In genomic region chr10:72086466-72087391, GRCh38 we compare ENCODE assay signal across 8 cellular contexts. TPM values are rescaled to one million over a fixed set of nuclear protein-coding genes. Genes with fewer than 3 reads are reported as not detected.
A peak's percentile ranks its signal among the peaks of the same experiment; 100 is the strongest.
DNase-seq lines count a peak whose midpoint lies in the region; ATAC-seq and TF ChIP-seq lines count a peak whose summit lies in the region.

No MANE protein-coding gene starts in this region.

- WGBS in lung, 2 donors: 37 to 38% methylated on average over 54 to 61 of the region's 61 CpGs

- no peaks in the 10 kb centered on the region for H3K9me3 ChIP-seq in lung (ENCODE audit: control insufficient read depth in 2 of 2, insufficient read depth in 1 of 2, low read length in 1 of 2)

- H3K4me1 ChIP-seq in lung (ENCODE audit: control insufficient read depth in 2 of 2, insufficient read depth in 2 of 2, low read length in 2 of 2): peaks cover 0 to 5% of the 10 kb centered on the region in 2 donors

- H3K9me3 Mint-ChIP-seq in brain: peaks cover 0 to 3% (median 0%) of the 10 kb centered on the region in 5 experiments
- H3K9me3 Mint-ChIP-seq in stimulated activated effector memory CD8-positive, alpha-beta T cell treated with anti-CD3 and anti-CD28 coated beads, Interleukin-12 subunit alpha, Interleukin-12 subunit beta, amount 100 ng/mL, for 72 hours: no peaks in the 10 kb centered on the region

- H3K27me3 ChIP-seq in lung (ENCODE audit: control insufficient read depth, insufficient read depth): no peaks in the 10 kb centered on the region

- ATAC-seq in lung (ENCODE audit: insufficient read depth, low FRiP score): peak; percentile 7
- ATAC-seq in stimulated activated effector memory CD8-positive, alpha-beta T cell treated with anti-CD3 and anti-CD28 coated beads, Interleukin-12 subunit alpha, Interleukin-12 subunit beta, amount 100 ng/mL, for 72 hours: no peak
- no peak for ATAC-seq in HG03025 (IDR thresholded peaks at IDR 0.05; ENCODE audit: low FRiP score, unreplicated experiment)

- peak; percentile 17 for DNase-seq in NCI-H146 (lab: John Stamatoyannopoulos, UW)
- no peak for DNase-seq in NCI-H146 treated with DMSO at 0.1 percent for 48 hours (lab: John Stamatoyannopoulos, UW; ENCODE audit: unreplicated experiment)
- no peak for DNase-seq in lung (ENCODE audit: low spot score)
- DNase-seq in stimulated activated effector memory CD8-positive, alpha-beta T cell treated with anti-CD3 and anti-CD28 coated beads, Interleukin-12 subunit alpha, Interleukin-12 subunit beta, amount 100 ng/mL, for 72 hours (ENCODE audit: low spot score in 2 of 2): peak; percentile 25 to 63
- DNase-seq in NCI-H748 (lab: John Stamatoyannopoulos, UW; ENCODE audit: unreplicated experiment): no peak
- DNase-seq in T1000 (lab: John Stamatoyannopoulos, UW): no peak

- peak overlapping the region; percentile 47 to 83 for H3K27ac ChIP-seq in lung (ENCODE audit: low read depth in 1 of 2, low read length in 1 of 2)

- peak overlapping the region in 4 of 5 experiments; percentile 12 to 90 (median 84) for H3K27ac Mint-ChIP-seq in brain
- peak overlapping the region; percentile 98 for H3K27ac Mint-ChIP-seq in stimulated activated effector memory CD8-positive, alpha-beta T cell treated with anti-CD3 and anti-CD28 coated beads, Interleukin-12 subunit alpha, Interleukin-12 subunit beta, amount 100 ng/mL, for 72 hours

- peak overlapping the region; percentile 33 for H3K4me3 ChIP-seq in lung

- H3K4me1 Mint-ChIP-seq in brain: peaks cover 45% of the 10 kb centered on the region
- H3K4me1 Mint-ChIP-seq in stimulated activated effector memory CD8-positive, alpha-beta T cell treated with anti-CD3 and anti-CD28 coated beads, Interleukin-12 subunit alpha, Interleukin-12 subunit beta, amount 100 ng/mL, for 72 hours: peaks cover 70% of the 10 kb centered on the region

- peaks cover 4% of the 10 kb centered on the region for H3K36me3 Mint-ChIP-seq in brain
- peaks cover 48% of the 10 kb centered on the region for H3K36me3 Mint-ChIP-seq in stimulated activated effector memory CD8-positive, alpha-beta T cell treated with anti-CD3 and anti-CD28 coated beads, Interleukin-12 subunit alpha, Interleukin-12 subunit beta, amount 100 ng/mL, for 72 hours

- H3K27me3 Mint-ChIP-seq in brain: peaks cover 39% of the 10 kb centered on the region

- TF ChIP-seq CTCF in brain (conservative IDR thresholded peaks at IDR 0.05) (no peak), lung (IDR thresholded peaks at IDR 0.05; ENCODE audit: control extremely low read depth, extremely low read depth) (no peak)

- no peaks in the 10 kb centered on the region for H3K36me3 ChIP-seq in lung (ENCODE audit: control insufficient read depth in 2 of 2, insufficient read depth in 2 of 2, low read length in 2 of 2)

- peak overlapping the region; percentile 76 to 90 (median 79) for H3K4me3 Mint-ChIP-seq in brain
- H3K4me3 Mint-ChIP-seq in stimulated activated effector memory CD8-positive, alpha-beta T cell treated with anti-CD3 and anti-CD28 coated beads, Interleukin-12 subunit alpha, Interleukin-12 subunit beta, amount 100 ng/mL, for 72 hours: peak overlapping the region; percentile 97

RNA-seq across cellular contexts. Expression of gene SPOCK2, which starts 1.6 kb away (rescaled TPM):
- polyA plus RNA-seq in brain (ENCODE audit: insufficient read depth, low read depth, low replicate concordance) (189 TPM), lung (10 to 100 TPM; 34.1 to 86.0 TPM)
- total RNA-seq in lung: 100 to 1,000 TPM in 1 of 2 donors, 10 to 100 TPM in 1; 24.1 to 103 TPM

Comparison
In these comparisons a context has a peak if more than half of its experiments do, and no peak if none do; other contexts are left out.
1. DNase-seq: peak in NCI-H146 (single experiment) and stimulated activated effector memory CD8-positive, alpha-beta T cell treated with anti-CD3 and anti-CD28 coated beads, Interleukin-12 subunit alpha, Interleukin-12 subunit beta, amount 100 ng/mL, for 72 hours (2 of 2); none in NCI-H146 treated with DMSO at 0.1 percent for 48 hours (single experiment), lung (single experiment), NCI-H748 (single experiment) and T1000 (single experiment).